ENCODE assay signal across 13 cellular contexts in genomic region chr2:170554278-170554955, GRCh38.
A peak's percentile ranks its signal among the peaks of the same experiment; 100 is the strongest.
DNase-seq lines count a peak whose midpoint lies in the region; ATAC-seq, FAIRE-seq and TF ChIP-seq lines count a peak whose summit lies in the region.
"Had no signal": no experiment of that assay in that cellular context is flagged by ENCODE, and none has a peak within 500 bp of the region (broad histone marks: within the 10 kb centered on the region; RNA-seq: fewer than 3 reads in every experiment).

No MANE protein-coding gene starts in this region.

- TF ChIP-seq CTCF in astrocyte (IDR thresholded peaks at IDR 0.05; ENCODE audit: insufficient read depth, low read depth, low read length) = no peak
- TF ChIP-seq CTCF in foreskin keratinocyte (conservative IDR thresholded peaks at IDR 0.05) = no peak

- H3K9me3 Mint-ChIP-seq in astrocyte (ENCODE audit: unreplicated experiment) = peaks cover 11% of the 10 kb centered on the region

- H3K27ac ChIP-seq in astrocyte (ENCODE audit: low read depth, low read length) (no peak overlapping the region), foreskin keratinocyte (no peak overlapping the region)

- no peaks in the 10 kb centered on the region for H3K36me3 Mint-ChIP-seq in astrocyte (ENCODE audit: low read depth, unreplicated experiment)

- no peaks in the 10 kb centered on the region for H3K36me3 ChIP-seq in astrocyte (ENCODE audit: insufficient read depth, low read length)
- no peaks in the 10 kb centered on the region for H3K36me3 ChIP-seq in skeletal muscle satellite cell (ENCODE audit: insufficient read depth, low read length)

- H3K9me3 ChIP-seq in astrocyte (ENCODE audit: insufficient read depth, low read depth, low read length) = peaks cover 7% of the 10 kb centered on the region
- H3K9me3 ChIP-seq in skeletal muscle satellite cell (replicated peaks; ENCODE audit: low read length) = peaks cover 4% of the 10 kb centered on the region

- DNase-seq in H4 (ENCODE audit: low spot score) (peak; percentile 73), astrocyte (ENCODE audit: low read depth) (peak; percentile 33), foreskin keratinocyte (peak; percentile 58 to 67)
- DNase-seq: activated CD8-positive, alpha-beta memory T cell treated with anti-CD3 and anti-CD28 coated beads, Interleukin-2, amount 10 ng/mL, durations not matched to agents 7 days and 5 days; COR-L47; NCI-H524 treated with DMSO at 0.1 percent for 48 hours; stimulated activated CD4-positive, alpha-beta T cell treated with anti-CD3 and anti-CD28 coated beads, Interleukin-1b, Interleukin-23, amount 100 ng/mL, for 48 hours; T-helper 2 cell had no signal

- H3K27ac Mint-ChIP-seq in astrocyte (ENCODE audit: unreplicated experiment) = no peak overlapping the region
- H3K27ac Mint-ChIP-seq: activated CD8-positive, alpha-beta memory T cell treated with anti-CD3 and anti-CD28 coated beads, Interleukin-2, amount 10 ng/mL, durations not matched to agents 7 days and 5 days had no signal

- H4K20me1 ChIP-seq in astrocyte (ENCODE audit: insufficient read depth, low read length) = no peaks in the 10 kb centered on the region

- H3K4me1 ChIP-seq in astrocyte (ENCODE audit: insufficient read depth, low read length) (no peaks in the 10 kb centered on the region), foreskin keratinocyte (no peaks in the 10 kb centered on the region), skeletal muscle satellite cell (ENCODE audit: control insufficient read depth, insufficient read depth, low read length) (peaks cover 18% of the 10 kb centered on the region)

- no peaks in the 10 kb centered on the region for H3K4me1 Mint-ChIP-seq in astrocyte (ENCODE audit: low read depth, unreplicated experiment)
- H3K4me1 Mint-ChIP-seq: activated CD8-positive, alpha-beta memory T cell treated with anti-CD3 and anti-CD28 coated beads, Interleukin-2, amount 10 ng/mL, durations not matched to agents 7 days and 5 days had no signal

- no peak overlapping the region for H2AFZ ChIP-seq in astrocyte (ENCODE audit: low read depth, low read length)

- H3K9ac ChIP-seq in astrocyte (ENCODE audit: low read length) = no peak overlapping the region
- H3K9ac ChIP-seq in skeletal muscle satellite cell (ENCODE audit: low read depth, low read length) = no peak overlapping the region

- H3K27me3 Mint-ChIP-seq in astrocyte (ENCODE audit: low read depth, unreplicated experiment) = no peaks in the 10 kb centered on the region

- H3K4me3 Mint-ChIP-seq in astrocyte (ENCODE audit: unreplicated experiment) = no peak overlapping the region
- H3K4me3 Mint-ChIP-seq: activated CD8-positive, alpha-beta memory T cell treated with anti-CD3 and anti-CD28 coated beads, Interleukin-2, amount 10 ng/mL, durations not matched to agents 7 days and 5 days had no signal

- FAIRE-seq in astrocyte (lab: Jason Lieb, UNC) = no peak

- no peaks in the 10 kb centered on the region for H3K79me2 ChIP-seq in astrocyte (ENCODE audit: insufficient read depth, low read length)

- H3K4me2 ChIP-seq in astrocyte (ENCODE audit: low read length) (no peak overlapping the region), skeletal muscle satellite cell (ENCODE audit: low read length) (peak overlapping the region; percentile 43)

- ATAC-seq in foreskin keratinocyte = no peak
- ATAC-seq in GM18519 (IDR thresholded peaks at IDR 0.05; ENCODE audit: low FRiP score, unreplicated experiment) = no peak
- ATAC-seq in GM21526 (IDR thresholded peaks at IDR 0.05; ENCODE audit: low FRiP score, unreplicated experiment) = no peak
- no peak for ATAC-seq in HG02981 (IDR thresholded peaks at IDR 0.05; ENCODE audit: unreplicated experiment)
- no peak for ATAC-seq in GM19023 (IDR thresholded peaks at IDR 0.05; ENCODE audit: unreplicated experiment)
- ATAC-seq: activated CD8-positive, alpha-beta memory T cell treated with anti-CD3 and anti-CD28 coated beads, Interleukin-2, amount 10 ng/mL, durations not matched to agents 7 days and 5 days had no signal

- H3K4me3 ChIP-seq in astrocyte (ENCODE audit: insufficient read depth, low read depth, low read length) (no peak overlapping the region), skeletal muscle satellite cell (ENCODE audit: low read length) (no peak overlapping the region)

- H3K27me3 ChIP-seq in astrocyte (ENCODE audit: insufficient read depth, low read length) (no peaks in the 10 kb centered on the region), foreskin keratinocyte (no peaks in the 10 kb centered on the region), skeletal muscle satellite cell (ENCODE audit: control insufficient read depth, insufficient read depth, low read length) (peaks cover 10% of the 10 kb centered on the region)
